In the genomic region with DNA sequence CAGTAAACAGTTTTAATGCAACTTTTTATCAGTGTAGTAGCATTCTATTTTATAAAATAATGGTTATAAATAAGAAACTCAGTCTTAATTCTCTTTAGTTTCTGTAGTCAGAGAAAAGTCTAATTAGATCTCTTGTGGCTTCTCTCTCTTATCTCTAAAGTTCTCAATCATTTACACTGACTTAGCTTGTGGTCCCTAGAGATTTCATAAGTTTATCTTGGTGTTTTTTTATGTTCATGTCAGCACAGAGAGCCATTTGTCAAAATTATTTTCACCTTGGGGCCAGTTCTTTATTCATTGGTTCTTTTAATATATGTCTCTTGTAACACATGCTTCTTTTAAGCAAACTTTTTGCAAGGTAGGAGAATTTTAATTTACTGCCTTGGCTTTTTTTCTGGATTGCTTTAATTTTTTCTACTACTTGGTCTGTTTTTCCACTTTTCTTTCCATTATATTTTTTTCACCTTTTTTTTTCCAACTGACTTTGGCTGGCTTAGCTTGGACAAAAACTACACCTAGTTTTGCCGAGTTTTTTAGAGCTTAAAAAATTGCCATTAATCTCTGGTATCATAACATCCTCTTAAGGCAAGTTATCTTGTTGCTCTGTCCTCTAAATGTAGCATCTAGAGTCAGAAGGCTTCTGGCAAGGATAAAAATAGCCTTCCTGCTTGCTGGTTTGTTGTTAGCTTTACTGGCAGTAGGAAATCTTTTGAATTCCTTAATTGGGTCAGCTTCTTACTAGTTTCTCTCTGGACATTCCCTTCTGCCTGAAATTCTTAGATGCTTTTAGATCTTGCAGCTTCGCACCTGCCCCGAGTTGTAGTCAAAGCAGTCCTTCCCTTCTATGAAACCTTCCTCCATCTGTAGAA, we compare ENCODE assay signal across 1 cellular context.
TF ChIP-seq lines count a peak whose summit lies in the region.

No MANE protein-coding gene starts in this region.

TF ChIP-seq in HEK293, 187 proteins besides CTCF, POLR2A, EP300 and RAD21 (continued from another document):
- TF ChIP-seq ZNF24 (tag by site-specific recombination; IDR thresholded peaks at IDR 0.05) (0 out of 2 replicates have a peak, but pooled peaks have one; percentile 44), OVOL3 (tag by site-specific recombination; IDR thresholded peaks at IDR 0.05) (0 out of 2 replicates have a peak, but pooled peaks have one; percentile 38), ZFP69B (tag by site-specific recombination; IDR thresholded peaks at IDR 0.05) (no peak), FEZF1 (tag by site-specific recombination; IDR thresholded peaks at IDR 0.05) (peak; percentile 86), ZNF138 (tag by site-specific recombination; IDR thresholded peaks at IDR 0.05; ENCODE audit: borderline replicate concordance) (no peak), ZSCAN16 (tag by site-specific recombination; IDR thresholded peaks at IDR 0.05) (no peak), ZNF354C (tag by site-specific recombination; IDR thresholded peaks at IDR 0.05; ENCODE audit: borderline replicate concordance, low read depth) (no peak), TCF7L2 (IDR thresholded peaks at IDR 0.05; ENCODE audit: borderline replicate concordance, low read depth, low read length) (no peak), ZNF596 (tag by site-specific recombination; IDR thresholded peaks at IDR 0.05) (peak; percentile 90), ZNF266 (tag by site-specific recombination; IDR thresholded peaks at IDR 0.05; ENCODE audit: low read depth) (no peak), ZNF777 (tag by site-specific recombination; IDR thresholded peaks at IDR 0.05; ENCODE audit: borderline replicate concordance) (no peak), MEIS1 (CRISPR knock-in tag; IDR thresholded peaks at IDR 0.05; ENCODE audit: borderline replicate concordance) (no peak), ZNF211 (tag by site-specific recombination; IDR thresholded peaks at IDR 0.05; ENCODE audit: low read depth) (no peak), ZNF239 (tag by site-specific recombination; IDR thresholded peaks at IDR 0.05) (no peak), REPIN1 (tag by site-specific recombination; IDR thresholded peaks at IDR 0.05; ENCODE audit: low read depth) (no peak)
- TF ChIP-seq, protein P1, sequence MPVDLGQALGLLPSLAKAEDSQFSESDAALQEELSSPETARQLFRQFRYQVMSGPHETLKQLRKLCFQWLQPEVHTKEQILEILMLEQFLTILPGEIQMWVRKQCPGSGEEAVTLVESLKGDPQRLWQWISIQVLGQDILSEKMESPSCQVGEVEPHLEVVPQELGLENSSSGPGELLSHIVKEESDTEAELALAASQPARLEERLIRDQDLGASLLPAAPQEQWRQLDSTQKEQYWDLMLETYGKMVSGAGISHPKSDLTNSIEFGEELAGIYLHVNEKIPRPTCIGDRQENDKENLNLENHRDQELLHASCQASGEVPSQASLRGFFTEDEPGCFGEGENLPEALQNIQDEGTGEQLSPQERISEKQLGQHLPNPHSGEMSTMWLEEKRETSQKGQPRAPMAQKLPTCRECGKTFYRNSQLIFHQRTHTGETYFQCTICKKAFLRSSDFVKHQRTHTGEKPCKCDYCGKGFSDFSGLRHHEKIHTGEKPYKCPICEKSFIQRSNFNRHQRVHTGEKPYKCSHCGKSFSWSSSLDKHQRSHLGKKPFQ (tag by site-specific recombination; IDR thresholded peaks at IDR 0.05), result 0 out of 2 replicates have a peak, but pooled peaks have one; percentile 58
- TF ChIP-seq, protein P2, sequence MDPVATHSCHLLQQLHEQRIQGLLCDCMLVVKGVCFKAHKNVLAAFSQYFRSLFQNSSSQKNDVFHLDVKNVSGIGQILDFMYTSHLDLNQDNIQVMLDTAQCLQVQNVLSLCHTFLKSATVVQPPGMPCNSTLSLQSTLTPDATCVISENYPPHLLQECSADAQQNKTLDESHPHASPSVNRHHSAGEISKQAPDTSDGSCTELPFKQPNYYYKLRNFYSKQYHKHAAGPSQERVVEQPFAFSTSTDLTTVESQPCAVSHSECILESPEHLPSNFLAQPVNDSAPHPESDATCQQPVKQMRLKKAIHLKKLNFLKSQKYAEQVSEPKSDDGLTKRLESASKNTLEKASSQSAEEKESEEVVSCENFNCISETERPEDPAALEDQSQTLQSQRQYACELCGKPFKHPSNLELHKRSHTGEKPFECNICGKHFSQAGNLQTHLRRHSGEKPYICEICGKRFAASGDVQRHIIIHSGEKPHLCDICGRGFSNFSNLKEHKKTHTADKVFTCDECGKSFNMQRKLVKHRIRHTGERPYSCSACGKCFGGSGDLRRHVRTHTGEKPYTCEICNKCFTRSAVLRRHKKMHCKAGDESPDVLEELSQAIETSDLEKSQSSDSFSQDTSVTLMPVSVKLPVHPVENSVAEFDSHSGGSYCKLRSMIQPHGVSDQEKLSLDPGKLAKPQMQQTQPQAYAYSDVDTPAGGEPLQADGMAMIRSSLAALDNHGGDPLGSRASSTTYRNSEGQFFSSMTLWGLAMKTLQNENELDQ (tag by site-specific recombination; IDR thresholded peaks at IDR 0.05; ENCODE audit: low read depth), result no peak
- TF ChIP-seq, protein P3, sequence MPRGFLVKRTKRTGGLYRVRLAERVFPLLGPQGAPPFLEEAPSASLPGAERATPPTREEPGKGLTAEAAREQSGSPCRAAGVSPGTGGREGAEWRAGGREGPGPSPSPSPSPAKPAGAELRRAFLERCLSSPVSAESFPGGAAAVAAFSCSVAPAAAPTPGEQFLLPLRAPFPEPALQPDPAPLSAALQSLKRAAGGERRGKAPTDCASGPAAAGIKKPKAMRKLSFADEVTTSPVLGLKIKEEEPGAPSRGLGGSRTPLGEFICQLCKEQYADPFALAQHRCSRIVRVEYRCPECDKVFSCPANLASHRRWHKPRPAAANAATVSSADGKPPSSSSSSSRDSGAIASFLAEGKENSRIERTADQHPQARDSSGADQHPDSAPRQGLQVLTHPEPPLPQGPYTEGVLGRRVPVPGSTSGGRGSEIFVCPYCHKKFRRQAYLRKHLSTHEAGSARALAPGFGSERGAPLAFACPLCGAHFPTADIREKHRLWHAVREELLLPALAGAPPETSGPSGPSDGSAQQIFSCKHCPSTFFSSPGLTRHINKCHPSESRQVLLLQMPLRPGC (tag by site-specific recombination; IDR thresholded peaks at IDR 0.05), result peak; percentile 70; the same call in 1 of the 2 replicates
